8 cellular contexts compared by ENCODE assay signal in genomic region chr9:33452828-33453271, GRCh38. TPM values are rescaled to one million over a fixed set of nuclear protein-coding genes. Genes with fewer than 3 reads are reported as not detected.
DNase-seq lines count a peak whose midpoint lies in the region; ATAC-seq, FAIRE-seq and TF ChIP-seq lines count a peak whose summit lies in the region.

No MANE protein-coding gene starts in this region.

- peak; percentile 54 for FAIRE-seq in HepG2 (lab: Jason Lieb, UNC)

- ATAC-seq in HepG2 (peak; percentile 89), GM21528 (IDR thresholded peaks at IDR 0.05; ENCODE audit: low FRiP score, unreplicated experiment) (no peak)

- intact Hi-C loops in HepG2 (cut with micrococcal nuclease; ENCODE audit: unreplicated experiment) = loop anchor here (2.0 kb wide), 1 partner anchor 38 kb away; no protein-coding TSS in a partner anchor

- H3K27ac ChIP-seq in HepG2 (ENCODE audit: extremely low read length, insufficient read depth, low read length) = no peak overlapping the region

- TF ChIP-seq POLR2A in HepG2 (IDR thresholded peaks at IDR 0.05; ENCODE audit: insufficient read depth in 1 of 2, low read depth in 2 of 2, low read length in 2 of 2) = no peak

- no peaks in the 10 kb centered on the region for H3K79me2 ChIP-seq in HepG2 (ENCODE audit: insufficient read depth, low read length)

- H3K36me3 ChIP-seq in HepG2 (replicated peaks in 1 of 2; ENCODE audit: control insufficient read depth in 1 of 2, insufficient read depth in 2 of 2, low read length in 2 of 2) = no peaks in the 10 kb centered on the region

- DNase-seq in SIG-M5 treated with dmso at 0.1 percent for 504 hours (lab: John Stamatoyannopoulos, UW; ENCODE audit: unreplicated experiment) (peak; percentile 76), SIG-M5 (lab: John Stamatoyannopoulos, UW) (no peak), LHCN-M2 (ENCODE audit: low read depth) (peak; percentile 79), T-helper 9 cell (peak; percentile 40), cardiac fibroblast (ENCODE audit: low read depth in 2 of 2) (peak; percentile 86 to 90), HepG2 (ENCODE audit: low spot score) (peak; percentile 73)
- DNase-seq in stimulated activated naive CD4-positive, alpha-beta T cell treated with Interleukin-2 at 50 U/mL for 16 hours (lab: John Stamatoyannopoulos, UW) = peak; percentile 36

- in situ Hi-C loops in HepG2 (cut with HindIII; ENCODE audit: extremely low pct_ligation_motif_present, low pct_unique_long_range_greater_than_20kb) = no loop called here

- no TSS peak for BruUV-seq in HepG2 (replicated peaks; lab: Mats Ljungman, UMichigan)

- H2AFZ ChIP-seq in HepG2 (ENCODE audit: low read length) = no peak overlapping the region

- H3K4me2 ChIP-seq in HepG2 (ENCODE audit: low read depth, low read length) = peak overlapping the region; percentile 40; the same call in 1 of the 2 replicates

- peaks cover 1 to 19% of the 10 kb centered on the region in 2 experiments; a peak in 4 of 5 replicates for H3K27me3 ChIP-seq in HepG2 (ENCODE audit: control insufficient read depth in 1 of 2, insufficient read depth in 2 of 2, low read length in 2 of 2)

- CTCF ChIA-PET in HepG2 (lab: Yijun Ruan, JAX; ENCODE audit: low intra/inter-chr PET ratio, low total read pairs) = interaction anchor here (1.2 to 2.7 kb wide), 3 partner anchors 14 to 78 kb away, joined by 5 to 21 read pairs (median 11); partner anchors contain the start of gene AQP7

- TF ChIP-seq RAD21 in HepG2 (CRISPR knock-in tag; IDR thresholded peaks at IDR 0.05) = peak; percentile 80

- WGBS in HepG2 (ENCODE audit: low lambda C conversion rate) = 0% methylated on average over 2 of the region's 7 CpGs

- TF ChIP-seq EP300 in HepG2 (IDR thresholded peaks at IDR 0.05; ENCODE audit: low read depth in 2 of 2, low read length in 2 of 2) (no peak), HepG2 (CRISPR knock-in tag; IDR thresholded peaks at IDR 0.05; ENCODE audit: borderline replicate concordance) (no peak)

- peak; percentile 93 for TF ChIP-seq CTCF in cardiac fibroblast (IDR thresholded peaks at IDR 0.05; ENCODE audit: low read depth, low read length)
- peak; percentile 93 for TF ChIP-seq CTCF in HepG2 (CRISPR knock-in tag; IDR thresholded peaks at IDR 0.05)

- POLR2A ChIA-PET in HepG2 (lab: Yijun Ruan, JAX) = interaction anchor here (1.2 to 2.3 kb wide), 5 partner anchors 10 to 49 kb away, joined by 5 to 10 read pairs (median 9); partner anchors contain the start of gene NOL6

- peaks cover 33% of the 10 kb centered on the region for H3K4me1 ChIP-seq in HepG2 (ENCODE audit: insufficient read depth, low read length)

- H3K9me3 ChIP-seq in HepG2 (ENCODE audit: low read length) = no peaks in the 10 kb centered on the region

- H3K4me3 ChIP-seq in cardiac fibroblast (replicated peaks in 1 of 2; ENCODE audit: low read depth in 2 of 2, low read length in 2 of 2) (no peak overlapping the region), HepG2 (replicated peaks in 1 of 3; ENCODE audit: insufficient read depth in 1 of 3, low read depth in 2 of 3, low read length in 3 of 3) (no peak overlapping the region; a peak in 1 of 6 replicates)

- no peaks in the 10 kb centered on the region for H4K20me1 ChIP-seq in HepG2 (ENCODE audit: insufficient read depth, low read length)

- no peak overlapping the region for H3K9ac ChIP-seq in HepG2 (ENCODE audit: insufficient read depth, low read depth, low read length)

TF ChIP-seq in HepG2, 621 proteins besides CTCF, POLR2A, EP300 and RAD21 (continues in another document):
- no peak for TF ChIP-seq NFIB (CRISPR knock-in tag; IDR thresholded peaks at IDR 0.05; ENCODE audit: borderline replicate concordance)

RNA-seq across cellular contexts. Expression of gene AQP3, which starts 5.5 kb away (rescaled TPM):
- 16.4 and 40.1 TPM in 2 replicates for total RNA-seq in LHCN-M2 (2014; rRNA removed)
- 7.9 TPM for polyA plus RNA-seq in LHCN-M2 (2012)
- total RNA-seq in HepG2 (2016; rRNA removed; fragmentation: Illumina TruSeq; extraction: Trizol) = 0.87 and 1.4 TPM in 2 replicates
- total RNA-seq in HepG2 (2016; cell fraction: cytosol; rRNA removed; fragmentation: Illumina TruSeq; extraction: Trizol; ENCODE audit: low read depth) = 0.30 and 0.62 TPM in 2 replicates
- 0.73 and 1.5 TPM in 2 replicates for total RNA-seq in HepG2 (2016; cell fraction: insoluble cytoplasmic fraction; rRNA removed; fragmentation: Illumina TruSeq; extraction: Trizol)
- total RNA-seq in HepG2 (2016; cell fraction: membrane; rRNA removed; fragmentation: Illumina TruSeq; extraction: Trizol) = 0.65 and 0.99 TPM in 2 replicates
- 1.2 and 1.3 TPM in 2 replicates for total RNA-seq in HepG2 (2016; cell fraction: nucleus; rRNA removed; fragmentation: Illumina TruSeq; extraction: Trizol)
- polyA plus RNA-seq in HepG2 (2011; rRNA removed) = 5.5 and 12.2 TPM in 2 replicates
- 7.3 and 9.8 TPM in 2 replicates for polyA plus RNA-seq in HepG2 (2011; cell fraction: cytosol; rRNA removed)
- 8.4 and 11.9 TPM in 2 replicates for polyA plus RNA-seq in HepG2 (2011; cell fraction: nucleus; rRNA removed)
- polyA plus RNA-seq in HepG2 (2012) = 14.8 and 18.2 TPM in 2 replicates
- 0.33 and 0.46 TPM in 2 replicates for polyA plus RNA-seq in HepG2 (2016; cell fraction: cytosol; fragmentation: Illumina TruSeq; extraction: Trizol; ENCODE audit: low read depth)
- 0.59 and 0.63 TPM in 2 replicates for polyA plus RNA-seq in HepG2 (2016; cell fraction: insoluble cytoplasmic fraction; fragmentation: Illumina TruSeq; extraction: Trizol; ENCODE audit: low read depth)
- 0.94 and 1.2 TPM in 2 replicates for polyA plus RNA-seq in HepG2 (2016; cell fraction: membrane; fragmentation: Illumina TruSeq; extraction: Trizol; ENCODE audit: low read depth)
- polyA plus RNA-seq in HepG2 (2016; cell fraction: nucleus; fragmentation: Illumina TruSeq; extraction: Trizol; ENCODE audit: insufficient read depth, low read depth) = 1.4 and 2.5 TPM in 2 replicates
- polyA minus RNA-seq in HepG2 (2011; rRNA and poly(A)+ RNA removed; ENCODE audit: low replicate concordance) = 6.2 and 648 TPM in 2 replicates
- 4.7 and 6.3 TPM in 2 replicates for polyA minus RNA-seq in HepG2 (2011; cell fraction: cytosol; rRNA and poly(A)+ RNA removed)
- polyA minus RNA-seq in HepG2 (2011; cell fraction: nucleus; rRNA and poly(A)+ RNA removed) = 2.0 and 2.7 TPM in 2 replicates

RNA-seq across cellular contexts. Expression of gene NOL6, which starts 20.9 kb away (rescaled TPM):
- total RNA-seq in LHCN-M2 (2014; rRNA removed) (34.8 and 35.7 TPM in 2 replicates), HepG2 (2016; rRNA removed; fragmentation: Illumina TruSeq; extraction: Trizol) (28.6 and 30.2 TPM in 2 replicates)
- polyA plus RNA-seq in LHCN-M2 (2012) = 28.1 TPM
- 2.8 and 3.9 TPM in 2 replicates for total RNA-seq in HepG2 (2016; cell fraction: cytosol; rRNA removed; fragmentation: Illumina TruSeq; extraction: Trizol; ENCODE audit: low read depth)
- total RNA-seq in HepG2 (2016; cell fraction: insoluble cytoplasmic fraction; rRNA removed; fragmentation: Illumina TruSeq; extraction: Trizol) = 22.1 and 31.4 TPM in 2 replicates
- 9.8 and 10.2 TPM in 2 replicates for total RNA-seq in HepG2 (2016; cell fraction: membrane; rRNA removed; fragmentation: Illumina TruSeq; extraction: Trizol)
- 23.4 and 29.5 TPM in 2 replicates for total RNA-seq in HepG2 (2016; cell fraction: nucleus; rRNA removed; fragmentation: Illumina TruSeq; extraction: Trizol)
- polyA plus RNA-seq in HepG2 (2011; rRNA removed) = 17.0 and 23.0 TPM in 2 replicates
- 9.7 and 9.8 TPM in 2 replicates for polyA plus RNA-seq in HepG2 (2011; cell fraction: cytosol; rRNA removed)
- 48.7 and 50.3 TPM in 2 replicates for polyA plus RNA-seq in HepG2 (2011; cell fraction: nucleus; rRNA removed)
- 14.2 and 17.1 TPM in 2 replicates for polyA plus RNA-seq in HepG2 (2012)
- 2.5 and 2.9 TPM in 2 replicates for polyA plus RNA-seq in HepG2 (2016; cell fraction: cytosol; fragmentation: Illumina TruSeq; extraction: Trizol; ENCODE audit: low read depth)
- polyA plus RNA-seq in HepG2 (2016; cell fraction: insoluble cytoplasmic fraction; fragmentation: Illumina TruSeq; extraction: Trizol; ENCODE audit: low read depth) = 22.0 and 27.2 TPM in 2 replicates
- polyA plus RNA-seq in HepG2 (2016; cell fraction: membrane; fragmentation: Illumina TruSeq; extraction: Trizol; ENCODE audit: low read depth) = 5.3 and 7.6 TPM in 2 replicates
- 49.3 and 51.6 TPM in 2 replicates for polyA plus RNA-seq in HepG2 (2016; cell fraction: nucleus; fragmentation: Illumina TruSeq; extraction: Trizol; ENCODE audit: insufficient read depth, low read depth)
- polyA minus RNA-seq in HepG2 (2011; rRNA and poly(A)+ RNA removed; ENCODE audit: low replicate concordance) = 38.5 and 95.8 TPM in 2 replicates
- 10.8 and 11.3 TPM in 2 replicates for polyA minus RNA-seq in HepG2 (2011; cell fraction: cytosol; rRNA and poly(A)+ RNA removed)
- polyA minus RNA-seq in HepG2 (2011; cell fraction: nucleus; rRNA and poly(A)+ RNA removed) = 26.0 and 29.8 TPM in 2 replicates

RNA-seq across cellular contexts. Expression of gene AQP7, which starts 50.5 kb away (rescaled TPM):
- total RNA-seq in LHCN-M2 (2014; rRNA removed) (not detected in 2 replicates), HepG2 (2016; rRNA removed; fragmentation: Illumina TruSeq; extraction: Trizol) (0.58 and 1.9 TPM in 2 replicates)
- polyA plus RNA-seq in LHCN-M2 (2012) = not detected
- total RNA-seq in HepG2 (2016; cell fraction: cytosol; rRNA removed; fragmentation: Illumina TruSeq; extraction: Trizol; ENCODE audit: low read depth) = 0.71 and 0.81 TPM in 2 replicates
- 1.0 and 1.6 TPM in 2 replicates for total RNA-seq in HepG2 (2016; cell fraction: insoluble cytoplasmic fraction; rRNA removed; fragmentation: Illumina TruSeq; extraction: Trizol)
- 0.74 and 0.86 TPM in 2 replicates for total RNA-seq in HepG2 (2016; cell fraction: membrane; rRNA removed; fragmentation: Illumina TruSeq; extraction: Trizol)
- 2.8 and 3.0 TPM in 2 replicates for total RNA-seq in HepG2 (2016; cell fraction: nucleus; rRNA removed; fragmentation: Illumina TruSeq; extraction: Trizol)
- polyA plus RNA-seq in HepG2 (2011; rRNA removed) = 2.1 and 5.6 TPM in 2 replicates
- polyA plus RNA-seq in HepG2 (2011; cell fraction: cytosol; rRNA removed) = 2.7 and 3.2 TPM in 2 replicates
- polyA plus RNA-seq in HepG2 (2011; cell fraction: nucleus; rRNA removed) = 24.1 and 31.8 TPM in 2 replicates
- polyA plus RNA-seq in HepG2 (2012) = 7.9 and 9.8 TPM in 2 replicates
- 0.60 and 0.85 TPM in 2 replicates for polyA plus RNA-seq in HepG2 (2016; cell fraction: cytosol; fragmentation: Illumina TruSeq; extraction: Trizol; ENCODE audit: low read depth)
- polyA plus RNA-seq in HepG2 (2016; cell fraction: insoluble cytoplasmic fraction; fragmentation: Illumina TruSeq; extraction: Trizol; ENCODE audit: low read depth) = 0.82 and 1.2 TPM in 2 replicates
- 1.2 and 1.7 TPM in 2 replicates for polyA plus RNA-seq in HepG2 (2016; cell fraction: membrane; fragmentation: Illumina TruSeq; extraction: Trizol; ENCODE audit: low read depth)
- polyA plus RNA-seq in HepG2 (2016; cell fraction: nucleus; fragmentation: Illumina TruSeq; extraction: Trizol; ENCODE audit: insufficient read depth, low read depth) = 7.8 and 9.5 TPM in 2 replicates
- 1.9 and 6.0 TPM in 2 replicates for polyA minus RNA-seq in HepG2 (2011; rRNA and poly(A)+ RNA removed; ENCODE audit: low replicate concordance)
- polyA minus RNA-seq in HepG2 (2011; cell fraction: cytosol; rRNA and poly(A)+ RNA removed) = 1.2 and 1.5 TPM in 2 replicates
- polyA minus RNA-seq in HepG2 (2011; cell fraction: nucleus; rRNA and poly(A)+ RNA removed) = 6.2 and 6.6 TPM in 2 replicates
